17 cellular contexts compared by ENCODE assay signal in the genomic region with DNA sequence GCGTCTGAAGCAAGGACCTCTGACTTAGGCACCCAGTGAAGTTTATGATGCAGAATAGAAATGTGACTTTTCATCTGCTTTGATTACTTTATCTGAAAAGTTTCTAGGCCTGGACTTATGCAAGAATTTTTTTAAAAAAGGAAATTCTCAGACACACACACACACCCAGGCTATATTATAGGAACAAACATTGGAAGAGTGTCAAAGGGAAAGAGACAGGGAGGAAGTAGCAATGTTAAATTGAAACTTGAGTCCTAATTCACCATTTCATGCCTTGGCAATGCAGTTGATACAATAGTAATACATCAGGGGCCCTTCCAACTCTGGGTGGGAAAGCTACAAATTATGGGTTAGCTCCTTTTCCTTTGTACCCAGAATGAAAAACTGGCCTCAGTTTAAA.
DNase-seq lines count a peak whose midpoint lies in the region; ATAC-seq and TF ChIP-seq lines count a peak whose summit lies in the region.
"Had no signal": no experiment of that assay in that cellular context is flagged by ENCODE, and none has a peak within 500 bp of the region (broad histone marks: within the 10 kb centered on the region; RNA-seq: fewer than 3 reads in every experiment).

No MANE protein-coding gene starts in this region.

- no peaks in the 10 kb centered on the region for H3F3A ChIP-seq in PC-3 (ENCODE audit: low read length, unreplicated experiment)

- CTCF ChIA-PET in Caco-2 (lab: Charles Lee), result no interaction called here
- CTCF ChIA-PET in PC-3 (lab: Charles Lee), result no interaction called here

- H3K4me3 Mint-ChIP-seq in Caco-2 (ENCODE audit: unreplicated experiment), result no peak overlapping the region
- H3K4me3 Mint-ChIP-seq: CD4-positive, CD25-positive, alpha-beta regulatory T cell had no signal

- no peak overlapping the region for H3K27ac ChIP-seq in PC-3 (ENCODE audit: low read length)
- H3K27ac ChIP-seq: BLaER1 treated with 17β-estradiol and CSF1 and Interleukin-3, amounts not matched to agents 10 nM and 100 nM; GM23248 had no signal

- intact Hi-C loops in Caco-2 (cut with micrococcal nuclease; ENCODE audit: unreplicated experiment), result no loop called here
- intact Hi-C loops in PC-3 (cut with micrococcal nuclease), result loop anchor here (2.0 kb wide), 1 partner anchor 74 kb away; no protein-coding TSS in a partner anchor
- intact Hi-C loops in mucosa of descending colon (cut with DNase I, micrococcal nuclease), result no loop called here

- DNase-seq in Caco-2, result no peak
- DNase-seq in PC-3, result peak; percentile 28
- peak; percentile 34 for DNase-seq in fibroblast of peridontal ligament (ENCODE audit: extremely low read depth)
- DNase-seq in mucosa of descending colon, result no peak
- DNase-seq in dermis blood vessel endothelial cell, result no peak
- no peak for DNase-seq in activated effector memory CD4-positive, alpha-beta T cell treated with Interleukin-2 at 50 U/mL for 16 hours
- no peak for DNase-seq in kidney tubule cell (ENCODE audit: low spot score)
- DNase-seq in stimulated activated CD4-positive, alpha-beta T cell treated with anti-CD3 and anti-CD28 coated beads, Interleukin-4, amount 100 ng/mL, for 1 hour, result no peak
- DNase-seq: 8988T; ACHN; Calu3; CD4-positive, CD25-positive, alpha-beta regulatory T cell; DMS 273 treated with DMSO at 0.1 percent for 48 hours; GM23248 had no signal

- H3K27me3 ChIP-seq in Caco-2 (replicated peaks; ENCODE audit: control insufficient read depth, insufficient read depth, low read length), result no peaks in the 10 kb centered on the region
- H3K27me3 ChIP-seq in PC-3 (ENCODE audit: low read length), result no peaks in the 10 kb centered on the region
- H3K27me3 ChIP-seq: BLaER1 treated with 17β-estradiol and CSF1 and Interleukin-3, amounts not matched to agents 10 nM and 100 nM had no signal

- H3K9me2 ChIP-seq in PC-3 (replicated peaks; ENCODE audit: low read length), result no peaks in the 10 kb centered on the region

- TF ChIP-seq CTCF in Caco-2 (IDR thresholded peaks at IDR 0.05; ENCODE audit: insufficient read depth in 1 of 2, low read depth in 1 of 2, low read length in 1 of 2, severe bottlenecking in 1 of 2, unreplicated experiment in 1 of 2) (no peak), PC-3 (conservative IDR thresholded peaks at IDR 0.05; ENCODE audit: low read depth, low read length) (no peak), mucosa of descending colon (IDR thresholded peaks at IDR 0.05) (no peak)

- peaks cover 16% of the 10 kb centered on the region for H3K9me3 Mint-ChIP-seq in Caco-2 (ENCODE audit: unreplicated experiment)

- BruUV-seq in Caco-2 (replicated peaks; lab: Mats Ljungman, UMichigan) (no TSS peak), PC-3 (replicated peaks; lab: Mats Ljungman, UMichigan) (no TSS peak)

- H3K27ac Mint-ChIP-seq in Caco-2 (ENCODE audit: unreplicated experiment), result peak overlapping the region; percentile 5

- POLR2A ChIA-PET in Caco-2 (lab: Charles Lee), result no interaction called here
- POLR2A ChIA-PET in PC-3 (lab: Charles Lee; ENCODE audit: unreplicated experiment), result no interaction called here

- no peak overlapping the region for H3K9ac ChIP-seq in PC-3 (ENCODE audit: low read length)
- H3K9ac ChIP-seq: BLaER1 treated with 17β-estradiol and CSF1 and Interleukin-3, amounts not matched to agents 10 nM and 100 nM; GM23248 had no signal

- no peaks in the 10 kb centered on the region for H3K79me2 ChIP-seq in PC-3 (ENCODE audit: low read length)

- peaks cover 25% of the 10 kb centered on the region for H3K4me1 Mint-ChIP-seq in Caco-2 (ENCODE audit: low read depth, unreplicated experiment)
- H3K4me1 Mint-ChIP-seq: CD4-positive, CD25-positive, alpha-beta regulatory T cell had no signal

- no peaks in the 10 kb centered on the region for H3K27me3 Mint-ChIP-seq in Caco-2 (ENCODE audit: insufficient read depth, unreplicated experiment)
- H3K27me3 Mint-ChIP-seq: CD4-positive, CD25-positive, alpha-beta regulatory T cell had no signal

- ATAC-seq in PC-3 (peak; percentile 84), mucosa of descending colon (peak; percentile 61)
- ATAC-seq: GM12878, HCT116 had no signal

- H3K4me1 ChIP-seq in Caco-2, result peaks cover 34% of the 10 kb centered on the region
- peaks cover 21% of the 10 kb centered on the region for H3K4me1 ChIP-seq in PC-3 (ENCODE audit: insufficient read depth, low read length)
- no peaks in the 10 kb centered on the region for H3K4me1 ChIP-seq in mucosa of descending colon (ENCODE audit: low read depth)

- no peaks in the 10 kb centered on the region for H4K20me1 ChIP-seq in PC-3 (ENCODE audit: low read length)
- H4K20me1 ChIP-seq: BLaER1 treated with 17β-estradiol and CSF1 and Interleukin-3, amounts not matched to agents 10 nM and 100 nM had no signal

- H3K9me3 ChIP-seq in Caco-2, result no peaks in the 10 kb centered on the region
- H3K9me3 ChIP-seq in PC-3 (ENCODE audit: low read length), result no peaks in the 10 kb centered on the region
- no peaks in the 10 kb centered on the region for H3K9me3 ChIP-seq in mucosa of descending colon
- H3K9me3 ChIP-seq: BLaER1 treated with 17β-estradiol and CSF1 and Interleukin-3, amounts not matched to agents 10 nM and 100 nM had no signal

- no peaks in the 10 kb centered on the region for H3K36me3 ChIP-seq in Caco-2 (ENCODE audit: control insufficient read depth, insufficient read depth, low read length)
- H3K36me3 ChIP-seq in PC-3 (ENCODE audit: low read depth, low read length), result no peaks in the 10 kb centered on the region
- no peaks in the 10 kb centered on the region for H3K36me3 ChIP-seq in mucosa of descending colon (ENCODE audit: low read depth)
- H3K36me3 ChIP-seq: BLaER1 treated with 17β-estradiol and CSF1 and Interleukin-3, amounts not matched to agents 10 nM and 100 nM had no signal

- H3K4me3 ChIP-seq in Caco-2 (ENCODE audit: low read depth, low read length) (no peak overlapping the region), PC-3 (ENCODE audit: low read length) (no peak overlapping the region), mucosa of descending colon (no peak overlapping the region)
- H3K4me3 ChIP-seq: BLaER1 treated with 17β-estradiol and CSF1 and Interleukin-3, amounts not matched to agents 10 nM and 100 nM; GM12878; GM23248 had no signal

- H3K36me3 Mint-ChIP-seq in Caco-2 (ENCODE audit: insufficient read depth, unreplicated experiment), result no peaks in the 10 kb centered on the region
- H3K36me3 Mint-ChIP-seq: CD4-positive, CD25-positive, alpha-beta regulatory T cell had no signal

- H2AFZ ChIP-seq in PC-3 (ENCODE audit: low read length), result no peak overlapping the region
- H2AFZ ChIP-seq: GM23248 had no signal

- H3K4me2 ChIP-seq in PC-3 (ENCODE audit: low read length), result peak overlapping the region; percentile 44

Comparison
In these comparisons a context has a peak if more than half of its experiments do, and no peak if none do; other contexts are left out.
1. DNase-seq: peak in PC-3 (single experiment) and fibroblast of peridontal ligament (single experiment); none in Caco-2 (0 of 2), mucosa of descending colon (0 of 3), dermis blood vessel endothelial cell (single experiment), activated effector memory CD4-positive, alpha-beta T cell treated with Interleukin-2 at 50 U/mL for 16 hours (single experiment), kidney tubule cell (single experiment) and stimulated activated CD4-positive, alpha-beta T cell treated with anti-CD3 and anti-CD28 coated beads, Interleukin-4, amount 100 ng/mL, for 1 hour (single experiment).